Comparison of ENCODE assay signal across 13 cellular contexts in the genomic region with DNA sequence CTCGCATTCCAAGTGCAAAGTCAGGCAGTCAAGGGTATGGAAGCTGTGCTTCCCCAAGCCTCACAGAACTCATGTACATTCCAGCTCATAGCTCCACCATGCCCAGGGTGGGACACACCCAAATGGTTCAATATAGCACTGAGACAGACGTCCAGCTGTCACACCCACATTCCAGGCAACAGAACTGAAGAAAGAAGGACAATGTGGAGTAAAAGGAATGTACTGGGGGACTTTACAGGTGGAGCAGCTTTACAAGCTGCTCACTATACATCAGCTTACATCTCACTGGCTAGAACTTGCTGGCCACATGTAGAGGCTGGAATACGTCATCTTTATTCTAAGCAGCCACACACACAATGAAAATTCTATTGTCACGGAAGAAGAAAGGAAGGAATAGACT.
DNase-seq lines count a peak whose midpoint lies in the region; ATAC-seq and TF ChIP-seq lines count a peak whose summit lies in the region.
"Had no signal": no experiment of that assay in that cellular context is flagged by ENCODE, and none has a peak within 500 bp of the region (broad histone marks: within the 10 kb centered on the region; RNA-seq: fewer than 3 reads in every experiment).

No MANE protein-coding gene starts in this region.

- no peaks in the 10 kb centered on the region for H3K9me3 ChIP-seq in MG63

- TF ChIP-seq CTCF in AG10803 (conservative IDR thresholded peaks at IDR 0.05; ENCODE audit: low read length) (no peak), mesothelial cell of epicardium (IDR thresholded peaks at IDR 0.05; ENCODE audit: unreplicated experiment) (no peak)

- no peak for ATAC-seq in effector memory CD8-positive, alpha-beta T cell (replicated peaks)
- ATAC-seq: SK-N-SH treated with all-trans-retinoic acid at 6 μM for 48 hours had no signal

- no peaks in the 10 kb centered on the region for H3K27me3 ChIP-seq in MG63

- DNase-seq in AG10803 (ENCODE audit: low read depth): peak; percentile 15
- DNase-seq in HPDE6-E6E7 (ENCODE audit: extremely low spot score): peak; percentile 12
- no peak for DNase-seq in effector memory CD8-positive, alpha-beta T cell
- DNase-seq in mesothelial cell of epicardium (ENCODE audit: low spot score in 2 of 2, unreplicated experiment in 2 of 2): no peak
- DNase-seq in GM19240 (ENCODE audit: insufficient read length, low spot score): no peak
- DNase-seq in activated CD4-positive, alpha-beta T cell treated with anti-CD3 and anti-CD28 coated beads, Interleukin-2, amount 50 U/mL, for 48 hours: no peak
- DNase-seq in MG63: no peak
- DNase-seq in HEK293T (ENCODE audit: extremely low spot score): no peak
- DNase-seq: activated CD4-positive, alpha-beta T cell treated with anti-CD3 and anti-CD28 coated beads, Interleukin-2, amount 50 U/mL, for 1 hour; activated naive CD4-positive, alpha-beta T cell treated with Interleukin-2 at 50 U/mL for 16 hours; AML-193; NCI-H1694 treated with DMSO at 0.1 percent for 48 hours had no signal

- no peaks in the 10 kb centered on the region for H3K27me3 Mint-ChIP-seq in effector memory CD8-positive, alpha-beta T cell
- no peaks in the 10 kb centered on the region for H3K27me3 Mint-ChIP-seq in mesothelial cell of epicardium (ENCODE audit: low read depth)

- no peaks in the 10 kb centered on the region for H3K9me3 Mint-ChIP-seq in effector memory CD8-positive, alpha-beta T cell
- peaks cover 4% of the 10 kb centered on the region for H3K9me3 Mint-ChIP-seq in mesothelial cell of epicardium

- CTCF ChIA-PET in HEK293T (lab: Yijun Ruan, JAX): interaction anchor here (0.7 to 0.8 kb wide), 2 partner anchors 9 to 182 kb away, joined by 3 read pairs; no protein-coding TSS in a partner anchor

- POLR2A ChIA-PET in HEK293T (lab: Yijun Ruan, JAX): no interaction called here

- no peak overlapping the region for H3K4me3 Mint-ChIP-seq in effector memory CD8-positive, alpha-beta T cell
- H3K4me3 Mint-ChIP-seq in mesothelial cell of epicardium: no peak overlapping the region

- H3K4me3 ChIP-seq in AG10803 (ENCODE audit: low read length): no peak overlapping the region
- no peak overlapping the region for H3K4me3 ChIP-seq in MG63

- peak overlapping the region; percentile 9 to 27 for H3K27ac Mint-ChIP-seq in effector memory CD8-positive, alpha-beta T cell
- peak overlapping the region; percentile 86 for H3K27ac Mint-ChIP-seq in mesothelial cell of epicardium

- H3K36me3 ChIP-seq in MG63: no peaks in the 10 kb centered on the region

- H3K36me3 Mint-ChIP-seq in effector memory CD8-positive, alpha-beta T cell (ENCODE audit: insufficient read depth): peaks cover 19% of the 10 kb centered on the region
- peaks cover 4% of the 10 kb centered on the region for H3K36me3 Mint-ChIP-seq in mesothelial cell of epicardium

- H3K4me1 Mint-ChIP-seq in effector memory CD8-positive, alpha-beta T cell (ENCODE audit: low read depth in 2 of 2): peaks cover 57 to 78% of the 10 kb centered on the region in 2 donors
- peaks cover 30% of the 10 kb centered on the region for H3K4me1 Mint-ChIP-seq in mesothelial cell of epicardium

TF ChIP-seq in HEK293T, 16 proteins besides CTCF, POLR2A, EP300 and RAD21:
- TF ChIP-seq SP1 (IDR thresholded peaks at IDR 0.05) (no peak), TARDBP (IDR thresholded peaks at IDR 0.05) (no peak), FOXA1 (IDR thresholded peaks at IDR 0.05) (no peak), HDGF (IDR thresholded peaks at IDR 0.05; ENCODE audit: borderline replicate concordance) (no peak), BHLHE40 (IDR thresholded peaks at IDR 0.05; ENCODE audit: borderline replicate concordance) (no peak), LEF1 (IDR thresholded peaks at IDR 0.05; ENCODE audit: borderline replicate concordance) (no peak), CTBP1 (IDR thresholded peaks at IDR 0.05; ENCODE audit: borderline replicate concordance) (no peak), NFRKB (IDR thresholded peaks at IDR 0.05) (no peak), FOXM1 (IDR thresholded peaks at IDR 0.05; ENCODE audit: borderline replicate concordance) (no peak), ELF4 (IDR thresholded peaks at IDR 0.05) (no peak)
- TF ChIP-seq, protein P1, sequence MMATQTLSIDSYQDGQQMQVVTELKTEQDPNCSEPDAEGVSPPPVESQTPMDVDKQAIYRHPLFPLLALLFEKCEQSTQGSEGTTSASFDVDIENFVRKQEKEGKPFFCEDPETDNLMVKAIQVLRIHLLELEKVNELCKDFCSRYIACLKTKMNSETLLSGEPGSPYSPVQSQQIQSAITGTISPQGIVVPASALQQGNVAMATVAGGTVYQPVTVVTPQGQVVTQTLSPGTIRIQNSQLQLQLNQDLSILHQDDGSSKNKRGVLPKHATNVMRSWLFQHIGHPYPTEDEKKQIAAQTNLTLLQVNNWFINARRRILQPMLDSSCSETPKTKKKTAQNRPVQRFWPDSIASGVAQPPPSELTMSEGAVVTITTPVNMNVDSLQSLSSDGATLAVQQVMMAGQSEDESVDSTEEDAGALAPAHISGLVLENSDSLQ (IDR thresholded peaks at IDR 0.05): no peak

Comparison
In these comparisons a context has a peak if more than half of its experiments do, and no peak if none do; other contexts are left out.
1. DNase-seq: peak in AG10803 (single experiment) and HPDE6-E6E7 (single experiment); none in effector memory CD8-positive, alpha-beta T cell (0 of 3), mesothelial cell of epicardium (0 of 2), GM19240 (single experiment), activated CD4-positive, alpha-beta T cell treated with anti-CD3 and anti-CD28 coated beads, Interleukin-2, amount 50 U/mL, for 48 hours (0 of 2), MG63 (single experiment) and HEK293T (single experiment).